ENCODE assay signal across 8 cellular contexts in genomic region chr12:94725375-94726168, GRCh38.
DNase-seq lines count a peak whose midpoint lies in the region; ATAC-seq and TF ChIP-seq lines count a peak whose summit lies in the region.

No MANE protein-coding gene starts in this region.

- H3K4me3 ChIP-seq in cardiac muscle cell (no peak overlapping the region), upper lobe of left lung (no peak overlapping the region)

- POLR2A ChIA-PET in RWPE1 (lab: Yijun Ruan, JAX; ENCODE audit: low non-redundant PET), result no interaction called here

- no peaks in the 10 kb centered on the region for H3K4me1 ChIP-seq in cardiac muscle cell (ENCODE audit: low read depth)
- no peaks in the 10 kb centered on the region for H3K4me1 ChIP-seq in upper lobe of left lung

- CTCF ChIA-PET in RWPE1 (lab: Yijun Ruan, JAX), result no interaction called here

- H3K27ac ChIP-seq in cardiac muscle cell (no peak overlapping the region), RWPE1 (no peak overlapping the region), upper lobe of left lung (no peak overlapping the region)

- 72 to 82% methylated on average over 8 of the region's 8 CpGs for WGBS in upper lobe of left lung, 2 donors

- peak; percentile 59 for TF ChIP-seq CTCF in cardiac muscle cell (IDR thresholded peaks at IDR 0.05; ENCODE audit: low read depth, low read length)
- no peak; the same call in 1 of the 2 replicates for TF ChIP-seq CTCF in RWPE1 (conservative IDR thresholded peaks at IDR 0.05; ENCODE audit: low read depth)
- TF ChIP-seq CTCF in upper lobe of left lung (IDR thresholded peaks at IDR 0.05), result peak in 4 of 6 experiments; percentile 9 to 43 (median 31)

- intact Hi-C loops in Right ventricle myocardium superior (cut with DNase I), result no loop called here

- DNase-seq in cardiac muscle cell (ENCODE audit: low read depth in 1 of 2, low spot score in 1 of 2), result peak; percentile 17 to 82
- no peak for DNase-seq in Right ventricle myocardium superior
- peak; percentile 30 for DNase-seq in RWPE1 (ENCODE audit: low spot score)
- peak; percentile 62 for DNase-seq in foreskin melanocyte
- peak in 1 of 2 donors; percentile 32 for DNase-seq in upper lobe of left lung
- no peak for DNase-seq in stimulated activated CD4-positive, alpha-beta T cell treated with anti-CD3 and anti-CD28 coated beads, Interleukin-4, amount 100 ng/mL, for 24 hours
- no peak for DNase-seq in UCSD-AML1 (lab: John Stamatoyannopoulos, UW; ENCODE audit: unreplicated experiment)

- H3K36me3 ChIP-seq in cardiac muscle cell, result no peaks in the 10 kb centered on the region
- no peaks in the 10 kb centered on the region for H3K36me3 ChIP-seq in upper lobe of left lung

- ATAC-seq in Right ventricle myocardium superior (ENCODE audit: poor library complexity), result no peak
- ATAC-seq in upper lobe of left lung (ENCODE audit: low FRiP score in 2 of 2), result peak in 1 of 2 donors; percentile 60
- ATAC-seq in GM18907 (IDR thresholded peaks at IDR 0.05; ENCODE audit: unreplicated experiment), result no peak

- TF ChIP-seq POLR2A in upper lobe of left lung (IDR thresholded peaks at IDR 0.05), result no peak

- H3K9me3 ChIP-seq in cardiac muscle cell (ENCODE audit: low read depth), result no peaks in the 10 kb centered on the region
- H3K9me3 ChIP-seq in upper lobe of left lung, result no peaks in the 10 kb centered on the region

- H3K27me3 ChIP-seq in cardiac muscle cell (no peaks in the 10 kb centered on the region), upper lobe of left lung (no peaks in the 10 kb centered on the region)

- TF ChIP-seq EP300 in upper lobe of left lung (IDR thresholded peaks at IDR 0.05), result no peak

Comparison
In these comparisons a context has a peak if more than half of its experiments do, and no peak if none do; other contexts are left out.
1. DNase-seq: peak in cardiac muscle cell (2 of 2), RWPE1 (single experiment) and foreskin melanocyte (single experiment); none in Right ventricle myocardium superior (single experiment), stimulated activated CD4-positive, alpha-beta T cell treated with anti-CD3 and anti-CD28 coated beads, Interleukin-4, amount 100 ng/mL, for 24 hours (single experiment) and UCSD-AML1 (single experiment).